In genomic region chr19:2150794-2151338, GRCh38 we compare ENCODE assay signal across 6 cellular contexts.
DNase-seq lines count a peak whose midpoint lies in the region; ATAC-seq lines count a peak whose summit lies in the region.

No MANE protein-coding gene starts in this region.

- H3K36me3 ChIP-seq in muscle layer of colon (ENCODE audit: insufficient read depth, low read length): no peaks in the 10 kb centered on the region

- H3K27me3 ChIP-seq in muscle layer of colon (ENCODE audit: control insufficient read depth in 1 of 2, insufficient read depth in 2 of 2, low read length in 2 of 2): no peaks in the 10 kb centered on the region

- peaks cover 24% of the 10 kb centered on the region for H3K4me1 ChIP-seq in muscle layer of colon (ENCODE audit: insufficient read depth, low read length)

- H3K4me3 ChIP-seq in muscle layer of colon (ENCODE audit: low read depth in 1 of 2, low read length in 2 of 2): peak overlapping the region; percentile 74 to 83

- peak; percentile 20 for ATAC-seq in HG03064 (IDR thresholded peaks at IDR 0.05; ENCODE audit: low read depth, unreplicated experiment)

- H3K9me3 ChIP-seq in muscle layer of colon (ENCODE audit: low read length): no peaks in the 10 kb centered on the region

- peak overlapping the region; percentile 88 for H3K9ac ChIP-seq in muscle layer of colon (ENCODE audit: low read length)

- DNase-seq in EL (peak; percentile 14), NCI-H1436 (lab: John Stamatoyannopoulos, UW) (no peak), NCI-H2107 (lab: John Stamatoyannopoulos, UW) (no peak)

- H3K27ac ChIP-seq in angular gyrus (ENCODE audit: low read depth, low read length) (peak overlapping the region; percentile 88), muscle layer of colon (ENCODE audit: low read depth, low read length) (peak overlapping the region; percentile 94)
